ENCODE assay signal across 22 cellular contexts in the genomic region with DNA sequence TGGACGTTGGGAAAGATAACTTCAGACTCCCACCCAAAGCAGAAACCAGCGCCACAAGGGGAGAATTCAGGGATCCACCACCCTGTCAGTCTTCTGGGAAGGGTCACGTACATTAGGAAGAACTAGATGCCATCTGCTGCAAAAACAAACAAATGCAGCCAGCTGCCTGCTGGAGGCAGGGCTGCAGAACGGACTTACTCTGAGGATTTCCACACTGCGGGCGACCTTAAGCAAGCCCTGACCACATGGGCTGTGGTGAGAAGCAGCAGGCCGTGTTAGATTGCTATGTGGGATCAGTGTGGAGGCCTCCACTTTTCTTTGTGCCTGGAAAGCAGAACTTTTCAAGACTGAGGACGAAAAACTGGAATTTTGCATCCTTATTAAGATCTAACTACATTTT. TPM values are rescaled to one million over a fixed set of nuclear protein-coding genes. Genes with fewer than 3 reads are reported as not detected.
DNase-seq lines count a peak whose midpoint lies in the region; ATAC-seq and TF ChIP-seq lines count a peak whose summit lies in the region.
"Had no signal": no experiment of that assay in that cellular context is flagged by ENCODE, and none has a peak within 500 bp of the region (broad histone marks: within the 10 kb centered on the region; RNA-seq: fewer than 3 reads in every experiment).

No MANE protein-coding gene starts in this region.

- no peak overlapping the region for H3K27ac ChIP-seq in CD8-positive, alpha-beta T cell (ENCODE audit: low read depth, low read length)
- H3K27ac ChIP-seq in mesendoderm (ENCODE audit: low read depth, low read length), result no peak overlapping the region
- H3K27ac ChIP-seq: epithelial cell of prostate, skin epidermis, tibial artery had no signal

- no peak overlapping the region for H2BK5ac ChIP-seq in mesendoderm (ENCODE audit: low read length)

- no peaks in the 10 kb centered on the region for H3K79me1 ChIP-seq in mesendoderm (ENCODE audit: low read length)

- peaks cover 38% of the 10 kb centered on the region for H3K36me3 Mint-ChIP-seq in CD8-positive, alpha-beta T cell
- peaks cover 30% of the 10 kb centered on the region for H3K36me3 Mint-ChIP-seq in brain
- peaks cover 4% of the 10 kb centered on the region for H3K36me3 Mint-ChIP-seq in neural crest cell (ENCODE audit: low read depth)

- H3K36me3 ChIP-seq in CD8-positive, alpha-beta T cell (ENCODE audit: insufficient read depth, low read length), result peaks cover 8% of the 10 kb centered on the region
- peaks cover 2% of the 10 kb centered on the region for H3K36me3 ChIP-seq in mesendoderm (ENCODE audit: control insufficient read depth, insufficient read depth, low read length)

- no peak overlapping the region for H3K9ac ChIP-seq in mesendoderm (ENCODE audit: low read length)

- no peak for ATAC-seq in CD8-positive, alpha-beta T cell
- no peak for ATAC-seq in HG03045 (IDR thresholded peaks at IDR 0.05; ENCODE audit: unreplicated experiment)
- ATAC-seq: activated CD8-positive, alpha-beta T cell treated with anti-CD3 and anti-CD28 coated beads for 36 hours; natural killer cell treated with Interleukin-12 subunit alpha and Interleukin-12 subunit beta and Interleukin-15 and Interleukin-18, amount 100 ng/mL, for 72 hours had no signal

- H4K8ac ChIP-seq in mesendoderm (ENCODE audit: low read depth, low read length), result no peak overlapping the region

- no peak overlapping the region for H3K4me3 Mint-ChIP-seq in CD8-positive, alpha-beta T cell
- H3K4me3 Mint-ChIP-seq in brain, result no peak overlapping the region
- peak overlapping the region; percentile 7 for H3K4me3 Mint-ChIP-seq in neural crest cell
- H3K4me3 Mint-ChIP-seq: activated CD8-positive, alpha-beta T cell treated with anti-CD3 and anti-CD28 coated beads for 36 hours; CD8-positive, alpha-beta memory T cell; central memory CD8-positive, alpha-beta T cell; natural killer cell treated with Interleukin-12 subunit alpha and Interleukin-12 subunit beta and Interleukin-15 and Interleukin-18, amount 100 ng/mL, for 72 hours; stimulated activated naive CD8-positive, alpha-beta T cell treated with anti-CD3 and anti-CD28 coated beads, Interleukin-15, Interleukin-2, amounts not matched to agents 100 ng/mL and 50 ng/mL, for 24 hours had no signal

- no peak overlapping the region for H2AK5ac ChIP-seq in mesendoderm (ENCODE audit: low read length)

- H4K5ac ChIP-seq in mesendoderm (ENCODE audit: low read length), result no peak overlapping the region

- H3K27me3 ChIP-seq in CD8-positive, alpha-beta T cell (ENCODE audit: insufficient read depth, low read length), result no peaks in the 10 kb centered on the region
- no peaks in the 10 kb centered on the region for H3K27me3 ChIP-seq in mesendoderm (ENCODE audit: insufficient read depth, low read length, poor library complexity)
- H3K27me3 ChIP-seq: tibial artery had no signal

- intact Hi-C loops in CD8-positive, alpha-beta T cell (cut with DNase I, micrococcal nuclease), result no loop called here

- no CpG with 5 or more reads among the region's 8 CpGs for WGBS in mesendoderm (ENCODE audit: extremely low coverage, insufficient coverage, low lambda C conversion rate)

- no peaks in the 10 kb centered on the region for H3K9me3 ChIP-seq in CD8-positive, alpha-beta T cell (ENCODE audit: low read length)
- H3K9me3 ChIP-seq: tibial artery had no signal

- POLR2A ChIA-PET in CD8-positive, alpha-beta T cell (lab: Charles Lee), result no interaction called here

- H2BK15ac ChIP-seq in mesendoderm (replicated peaks; ENCODE audit: low read depth), result no peak overlapping the region

- H3K4me3 ChIP-seq in CD8-positive, alpha-beta T cell (ENCODE audit: low read depth, low read length), result no peak overlapping the region
- H3K4me3 ChIP-seq in NB4 (ENCODE audit: low read depth, low read length) (no peak overlapping the region), mesendoderm (ENCODE audit: low read length) (no peak overlapping the region)
- H3K4me3 ChIP-seq: skin epidermis, tibial artery had no signal

- H2BK120ac ChIP-seq in mesendoderm (ENCODE audit: low read depth, low read length), result no peak overlapping the region

- H3K4ac ChIP-seq in mesendoderm (ENCODE audit: low read depth, low read length), result no peak overlapping the region

- no peak overlapping the region for H3K56ac ChIP-seq in mesendoderm (ENCODE audit: low read length)

- no peak for TF ChIP-seq CTCF in CD8-positive, alpha-beta T cell (IDR thresholded peaks at IDR 0.05)
- TF ChIP-seq CTCF in NB4 (IDR thresholded peaks at IDR 0.05; ENCODE audit: low read depth, low read length) (no peak), brain (conservative IDR thresholded peaks at IDR 0.05) (no peak), neural crest cell (conservative IDR thresholded peaks at IDR 0.05) (no peak)

- no peaks in the 10 kb centered on the region for H3K27me3 Mint-ChIP-seq in CD8-positive, alpha-beta T cell (ENCODE audit: low read depth)
- no peaks in the 10 kb centered on the region for H3K27me3 Mint-ChIP-seq in brain
- no peaks in the 10 kb centered on the region for H3K27me3 Mint-ChIP-seq in neural crest cell (ENCODE audit: low read depth)
- H3K27me3 Mint-ChIP-seq: activated CD8-positive, alpha-beta T cell treated with anti-CD3 and anti-CD28 coated beads for 36 hours; central memory CD8-positive, alpha-beta T cell; natural killer cell treated with Interleukin-12 subunit alpha and Interleukin-12 subunit beta and Interleukin-15 and Interleukin-18, amount 100 ng/mL, for 72 hours; stimulated activated naive CD8-positive, alpha-beta T cell treated with anti-CD3 and anti-CD28 coated beads, Interleukin-15, Interleukin-2, amounts not matched to agents 100 ng/mL and 50 ng/mL, for 24 hours had no signal

- DNase-seq in CD8-positive, alpha-beta T cell, result no peak
- DNase-seq in NB4 (ENCODE audit: low read depth), result peak; percentile 92
- DNase-seq in neural crest cell (ENCODE audit: low read depth, low spot score), result no peak
- no peak for DNase-seq in anterior cingulate cortex (lab: John Stamatoyannopoulos, UW)
- DNase-seq in mesendoderm, result no peak
- DNase-seq in stimulated activated CD4-positive, alpha-beta T cell treated with anti-CD3 and anti-CD28 coated beads, Interleukin-4, amount 100 ng/mL, for 1 hour, result no peak
- DNase-seq: activated CD4-positive, CD25-positive, alpha-beta regulatory T cell; activated CD8-positive, alpha-beta T cell treated with anti-CD3 and anti-CD28 coated beads for 36 hours; activated gamma-delta T cell treated with Interleukin-2 at 50 U/mL for 16 hours; CD8-positive, alpha-beta memory T cell; HCEC 1CT; NCI-H146; NCI-H526; tibial artery had no signal

- H3K4me2 ChIP-seq in mesendoderm (ENCODE audit: low read length), result no peak overlapping the region

- CTCF ChIA-PET in CD8-positive, alpha-beta T cell (lab: Charles Lee), result interaction anchor here (2.7 kb wide), 1 partner anchor 17 kb away, joined by 9 read pairs; no protein-coding TSS in a partner anchor

- no peaks in the 10 kb centered on the region for H3K4me1 Mint-ChIP-seq in CD8-positive, alpha-beta T cell (ENCODE audit: low read depth)
- no peaks in the 10 kb centered on the region for H3K4me1 Mint-ChIP-seq in brain
- H3K4me1 Mint-ChIP-seq in neural crest cell, result no peaks in the 10 kb centered on the region
- H3K4me1 Mint-ChIP-seq: CD8-positive, alpha-beta memory T cell; central memory CD8-positive, alpha-beta T cell had no signal

- H3K4me1 ChIP-seq in CD8-positive, alpha-beta T cell (ENCODE audit: insufficient read depth, low read length), result no peaks in the 10 kb centered on the region
- no peaks in the 10 kb centered on the region for H3K4me1 ChIP-seq in mesendoderm (ENCODE audit: control insufficient read depth, low read depth, low read length)
- H3K4me1 ChIP-seq: tibial artery had no signal

- no peaks in the 10 kb centered on the region for H3K9me3 Mint-ChIP-seq in CD8-positive, alpha-beta T cell
- no peaks in the 10 kb centered on the region for H3K9me3 Mint-ChIP-seq in brain
- no peaks in the 10 kb centered on the region for H3K9me3 Mint-ChIP-seq in neural crest cell
- H3K9me3 Mint-ChIP-seq: activated CD8-positive, alpha-beta T cell treated with anti-CD3 and anti-CD28 coated beads for 36 hours; CD8-positive, alpha-beta memory T cell; central memory CD8-positive, alpha-beta T cell; natural killer cell treated with Interleukin-12 subunit alpha and Interleukin-12 subunit beta and Interleukin-15 and Interleukin-18, amount 100 ng/mL, for 72 hours; stimulated activated naive CD8-positive, alpha-beta T cell treated with anti-CD3 and anti-CD28 coated beads, Interleukin-15, Interleukin-2, amounts not matched to agents 100 ng/mL and 50 ng/mL, for 24 hours had no signal

- no peaks in the 10 kb centered on the region for H3K79me2 ChIP-seq in mesendoderm (ENCODE audit: control insufficient read depth, insufficient read depth, low read length)

- H3K23ac ChIP-seq in mesendoderm (ENCODE audit: low read length), result no peak overlapping the region

- peak overlapping the region; percentile 37 for H3K27ac Mint-ChIP-seq in CD8-positive, alpha-beta T cell
- peak overlapping the region in 3 of 5 experiments; percentile 28 to 84 (median 60) for H3K27ac Mint-ChIP-seq in brain
- H3K27ac Mint-ChIP-seq in neural crest cell (ENCODE audit: unreplicated experiment), result no peak overlapping the region
- H3K27ac Mint-ChIP-seq: activated CD8-positive, alpha-beta T cell treated with anti-CD3 and anti-CD28 coated beads for 36 hours; natural killer cell treated with Interleukin-12 subunit alpha and Interleukin-12 subunit beta and Interleukin-15 and Interleukin-18, amount 100 ng/mL, for 72 hours; stimulated activated naive CD8-positive, alpha-beta T cell treated with anti-CD3 and anti-CD28 coated beads, Interleukin-15, Interleukin-2, amounts not matched to agents 100 ng/mL and 50 ng/mL, for 24 hours had no signal

- H3K18ac ChIP-seq in mesendoderm (ENCODE audit: low read length), result no peak overlapping the region

- TF ChIP-seq POLR2A in NB4 (IDR thresholded peaks at IDR 0.05; ENCODE audit: extremely low read depth, insufficient read length), result no peak

RNA-seq across cellular contexts. Expression of gene LTC4S, which starts 13.4 kb away (rescaled TPM):
- total RNA-seq in CD8-positive, alpha-beta T cell, result 1 to 10 TPM; 3.2 to 4.8 TPM
- polyA plus RNA-seq in brain (ENCODE audit: insufficient read depth, low read depth, low replicate concordance), result 1.9 TPM
- 2.4 and 3.3 TPM in 2 replicates for total RNA-seq in neural crest cell
- polyA plus RNA-seq in mesendoderm (2013, experiment 1 of 2), result 0.45 TPM
- 0.42 TPM for polyA plus RNA-seq in mesendoderm (2013, experiment 2 of 2)
- total RNA-seq: SK-MEL-5 had no signal

RNA-seq across cellular contexts. Expression of gene MGAT4B, which starts 26.3 kb away (rescaled TPM):
- total RNA-seq in CD8-positive, alpha-beta T cell, result 100 to 1,000 TPM; 113 to 126 TPM
- polyA plus RNA-seq in brain (ENCODE audit: insufficient read depth, low read depth, low replicate concordance), result 174 TPM
- total RNA-seq in neural crest cell, result 120 and 124 TPM in 2 replicates
- polyA plus RNA-seq in mesendoderm (2013, experiment 1 of 2), result 35.2 TPM
- 37.9 TPM for polyA plus RNA-seq in mesendoderm (2013, experiment 2 of 2)

RNA-seq across cellular contexts. Expression of gene SQSTM1, which starts 40.4 kb away (rescaled TPM):
- total RNA-seq in CD8-positive, alpha-beta T cell, result 100 to 1,000 TPM; 398 to 438 TPM
- 235 TPM for polyA plus RNA-seq in brain (ENCODE audit: insufficient read depth, low read depth, low replicate concordance)
- total RNA-seq in neural crest cell, result 67.6 and 69.5 TPM in 2 replicates
- 52.0 TPM for polyA plus RNA-seq in mesendoderm (2013, experiment 1 of 2)
- polyA plus RNA-seq in mesendoderm (2013, experiment 2 of 2), result 62.0 TPM

RNA-seq across cellular contexts. Expression of gene MAML1, which starts 47.7 kb away (rescaled TPM):
- 10 to 100 TPM; 23.4 to 26.9 TPM for total RNA-seq in CD8-positive, alpha-beta T cell
- polyA plus RNA-seq in brain (ENCODE audit: insufficient read depth, low read depth, low replicate concordance), result 20.0 TPM
- 57.6 and 59.1 TPM in 2 replicates for total RNA-seq in neural crest cell
- polyA plus RNA-seq in mesendoderm (2013, experiment 1 of 2), result 34.7 TPM
- 36.0 TPM for polyA plus RNA-seq in mesendoderm (2013, experiment 2 of 2)
